19 cellular contexts compared by ENCODE assay signal in genomic region chr1:10625076-10625475, GRCh38.
"Had no signal": no experiment of that assay in that cellular context is flagged by ENCODE, and none has a peak within 500 bp of the region (broad histone marks: within the 10 kb centered on the region; RNA-seq: fewer than 3 reads in every experiment).

No MANE protein-coding gene starts in this region.

- H3K79me2 ChIP-seq: hepatocyte had no signal

- H3K4me1 Mint-ChIP-seq: activated CD4-positive, alpha-beta T cell treated with anti-CD3 and anti-CD28 coated beads, Interleukin-2, amount 10 ng/mL, durations not matched to agents 7 days and 5 days had no signal

- H2AFZ ChIP-seq: hepatocyte had no signal

- H3K9me3 Mint-ChIP-seq: activated CD4-positive, alpha-beta T cell treated with anti-CD3 and anti-CD28 coated beads, Interleukin-2, amount 10 ng/mL, durations not matched to agents 7 days and 5 days; activated T-cell treated with anti-CD3 and anti-CD28 coated beads, Interleukin-2, amount 50 U/mL, for 24 hours; activated T-helper 2 cell treated with anti-CD3 and anti-CD28 coated beads, Interferon-gamma antibody, Interleukin-2, Interleukin-4, amounts not matched to agents 10 μg/mL and 5 μg/mL and 100 μg/mL, durations not matched to agents 14 hours and 24 hours and 36 hours; dendritic cell treated with granulocyte-macrophage colony-stimulating factor and Interleukin-4, amounts not matched to agents 40 ng/mL and 50 ng/mL, for 4 days; mesothelial cell of epicardium; natural killer cell treated with Interleukin-12 subunit alpha and Interleukin-12 subunit beta and Interleukin-15 and Interleukin-18, amount 100 ng/mL, for 72 hours had no signal

- H3K4me2 ChIP-seq: hepatocyte had no signal

- H3K4me3 ChIP-seq: adrenal gland, hepatocyte, transverse colon had no signal

- H3K9me3 ChIP-seq: adrenal gland, transverse colon had no signal

- H3K27ac Mint-ChIP-seq: activated CD4-positive, alpha-beta T cell treated with anti-CD3 and anti-CD28 coated beads, Interleukin-2, amount 10 ng/mL, durations not matched to agents 7 days and 5 days; activated CD8-positive, alpha-beta T cell treated with anti-CD3 and anti-CD28 coated beads, Interleukin-2, amount 10 ng/mL, durations not matched to agents 7 days and 5 days; activated T-cell treated with anti-CD3 and anti-CD28 coated beads, Interleukin-2, amount 50 U/mL, for 24 hours; activated T-helper 2 cell treated with anti-CD3 and anti-CD28 coated beads, Interferon-gamma antibody, Interleukin-2, Interleukin-4, amounts not matched to agents 10 μg/mL and 5 μg/mL and 100 μg/mL, durations not matched to agents 14 hours and 24 hours and 36 hours; dendritic cell treated with granulocyte-macrophage colony-stimulating factor and Interleukin-4, amounts not matched to agents 40 ng/mL and 50 ng/mL, for 4 days; mesothelial cell of epicardium; natural killer cell treated with Interleukin-12 subunit alpha and Interleukin-12 subunit beta and Interleukin-15 and Interleukin-18, amount 100 ng/mL, for 72 hours had no signal

- H3K36me3 Mint-ChIP-seq: natural killer cell treated with Interleukin-12 subunit alpha and Interleukin-12 subunit beta and Interleukin-15 and Interleukin-18, amount 100 ng/mL, for 72 hours had no signal

- H3K27ac ChIP-seq: adrenal gland, transverse colon had no signal

- H3K27me3 ChIP-seq: adrenal gland, hepatocyte, transverse colon had no signal

- H3K4me3 Mint-ChIP-seq: activated CD4-positive, alpha-beta T cell treated with anti-CD3 and anti-CD28 coated beads, Interleukin-2, amount 10 ng/mL, durations not matched to agents 7 days and 5 days; activated CD8-positive, alpha-beta T cell treated with anti-CD3 and anti-CD28 coated beads, Interleukin-2, amount 10 ng/mL, durations not matched to agents 7 days and 5 days; activated T-cell treated with anti-CD3 and anti-CD28 coated beads, Interleukin-2, amount 50 U/mL, for 24 hours; dendritic cell treated with granulocyte-macrophage colony-stimulating factor and Interleukin-4, amounts not matched to agents 40 ng/mL and 50 ng/mL, for 4 days; mesothelial cell of epicardium; natural killer cell treated with Interleukin-12 subunit alpha and Interleukin-12 subunit beta and Interleukin-15 and Interleukin-18, amount 100 ng/mL, for 72 hours had no signal

- H3K4me1 ChIP-seq: adrenal gland, transverse colon had no signal

- DNase-seq: activated CD4-positive, alpha-beta T cell treated with anti-CD3 and anti-CD28 coated beads, Interleukin-2, amount 10 ng/mL, durations not matched to agents 7 days and 5 days; activated CD8-positive, alpha-beta T cell treated with anti-CD3 and anti-CD28 coated beads, Interleukin-2, amount 10 ng/mL, durations not matched to agents 7 days and 5 days; activated naive CD4-positive, alpha-beta T cell treated with anti-CD3 and anti-CD28 coated beads, Interleukin-2, amount 50 U/mL, for 16 hours; activated T-cell treated with anti-CD3 and anti-CD28 coated beads, Interleukin-2, amount 50 U/mL, for 24 hours; adrenal gland; effector memory CD4-positive, alpha-beta T cell; left colon; nucleus accumbens; retina; stimulated activated naive CD8-positive, alpha-beta T cell treated with anti-CD3 and anti-CD28 coated beads, Interleukin-15, Interleukin-2, amounts not matched to agents 100 U/mL and 50 U/mL, for 24 hours; substantia nigra; T-helper 1 cell; T1000; transverse colon had no signal

- H3K27me3 Mint-ChIP-seq: activated CD4-positive, alpha-beta T cell treated with anti-CD3 and anti-CD28 coated beads, Interleukin-2, amount 10 ng/mL, durations not matched to agents 7 days and 5 days; activated T-cell treated with anti-CD3 and anti-CD28 coated beads, Interleukin-2, amount 50 U/mL, for 24 hours; dendritic cell treated with granulocyte-macrophage colony-stimulating factor and Interleukin-4, amounts not matched to agents 40 ng/mL and 50 ng/mL, for 4 days; natural killer cell treated with Interleukin-12 subunit alpha and Interleukin-12 subunit beta and Interleukin-15 and Interleukin-18, amount 100 ng/mL, for 72 hours had no signal
